In genomic region chr20:40054311-40054710, GRCh38 we compare ENCODE assay signal across 1 cellular context.
TF ChIP-seq lines count a peak whose summit lies in the region.

No MANE protein-coding gene starts in this region.

TF ChIP-seq in A549, 52 proteins besides CTCF, POLR2A, EP300 and RAD21 (continued from another document):
- TF ChIP-seq REST (IDR thresholded peaks at IDR 0.05), result 0 out of 2 replicates have a peak, but pooled peaks have one; percentile 18
- TF ChIP-seq MAFK (IDR thresholded peaks at IDR 0.05; ENCODE audit: partially characterized antibody), result no peak
- TF ChIP-seq ESRRA (IDR thresholded peaks at IDR 0.05; ENCODE audit: borderline replicate concordance, low read length), result no peak
